Comparison of ENCODE assay signal across 17 cellular contexts in genomic region chr3:103511891-103512290, GRCh38.
"Had no signal": no experiment of that assay in that cellular context is flagged by ENCODE, and none has a peak within 500 bp of the region (broad histone marks: within the 10 kb centered on the region; RNA-seq: fewer than 3 reads in every experiment).

No MANE protein-coding gene starts in this region.

- ATAC-seq: activated T-cell treated with anti-CD3 and anti-CD28 coated beads, Interleukin-2, amount 50 U/mL, for 4 hours; esophagus mucosa; left lung; natural killer cell; right lobe of liver; stimulated activated naive B cell treated with anti-CD40 and anti-IgM and Interleukin-4, amounts not matched to agents 10 μg/mL and 1 μg/mL and 100 μg/mL, for 72 hours had no signal

- H3K27me3 Mint-ChIP-seq: activated CD4-positive, alpha-beta memory T cell treated with anti-CD3 and anti-CD28 coated beads for 36 hours; activated naive CD8-positive, alpha-beta T cell; stimulated activated naive B cell treated with anti-CD40 and anti-IgM and Interleukin-4, amounts not matched to agents 10 μg/mL and 1 μg/mL and 100 μg/mL, for 72 hours had no signal

- H3K27ac ChIP-seq: left lung, prostate gland, right lobe of liver, spleen, tibial nerve had no signal

- H3K36me3 Mint-ChIP-seq: activated CD4-positive, alpha-beta memory T cell treated with anti-CD3 and anti-CD28 coated beads for 36 hours; activated naive CD8-positive, alpha-beta T cell; natural killer cell; stimulated activated naive B cell treated with anti-CD40 and anti-IgM and Interleukin-4, amounts not matched to agents 10 μg/mL and 1 μg/mL and 100 μg/mL, for 72 hours had no signal

- H3K27me3 ChIP-seq: left lung, right lobe of liver, spleen, tibial nerve had no signal

- H3K36me3 ChIP-seq: left lung, prostate gland, right lobe of liver, spleen, tibial nerve had no signal

- DNase-seq: activated CD4-positive, alpha-beta memory T cell treated with anti-CD3 and anti-CD28 coated beads for 36 hours; activated gamma-delta T cell; activated T-cell treated with anti-CD3 and anti-CD28 coated beads, Interleukin-2, amount 50 U/mL, for 4 hours; amygdala; glutamatergic neuron; left lung; natural killer cell; occipital lobe; right lobe of liver; spleen; stimulated activated CD4-positive, alpha-beta T cell treated with anti-CD3 and anti-CD28 coated beads, Interleukin-1b, Interleukin-23, amount 100 ng/mL, for 48 hours; stimulated activated naive B cell treated with anti-CD40 and anti-IgM and Interleukin-4, amounts not matched to agents 10 μg/mL and 1 μg/mL and 100 μg/mL, for 72 hours; T-helper 9 cell had no signal

- H3K4me3 Mint-ChIP-seq: activated CD4-positive, alpha-beta memory T cell treated with anti-CD3 and anti-CD28 coated beads for 36 hours; activated naive CD8-positive, alpha-beta T cell; activated T-cell treated with anti-CD3 and anti-CD28 coated beads, Interleukin-2, amount 50 U/mL, for 4 hours; natural killer cell; stimulated activated naive B cell treated with anti-CD40 and anti-IgM and Interleukin-4, amounts not matched to agents 10 μg/mL and 1 μg/mL and 100 μg/mL, for 72 hours had no signal

- H3K27ac Mint-ChIP-seq: activated CD4-positive, alpha-beta memory T cell treated with anti-CD3 and anti-CD28 coated beads for 36 hours; activated naive CD8-positive, alpha-beta T cell; natural killer cell; stimulated activated naive B cell treated with anti-CD40 and anti-IgM and Interleukin-4, amounts not matched to agents 10 μg/mL and 1 μg/mL and 100 μg/mL, for 72 hours had no signal

- H3K9me3 ChIP-seq: prostate gland, right lobe of liver, tibial nerve had no signal

- H3K4me1 ChIP-seq: left lung, prostate gland, right lobe of liver, spleen, tibial nerve had no signal

- H3K4me1 Mint-ChIP-seq: natural killer cell; stimulated activated naive B cell treated with anti-CD40 and anti-IgM and Interleukin-4, amounts not matched to agents 10 μg/mL and 1 μg/mL and 100 μg/mL, for 72 hours had no signal

- H3K4me3 ChIP-seq: left lung, prostate gland, right lobe of liver, spleen, tibial nerve had no signal
